8 cellular contexts compared by ENCODE assay signal in the genomic region with DNA sequence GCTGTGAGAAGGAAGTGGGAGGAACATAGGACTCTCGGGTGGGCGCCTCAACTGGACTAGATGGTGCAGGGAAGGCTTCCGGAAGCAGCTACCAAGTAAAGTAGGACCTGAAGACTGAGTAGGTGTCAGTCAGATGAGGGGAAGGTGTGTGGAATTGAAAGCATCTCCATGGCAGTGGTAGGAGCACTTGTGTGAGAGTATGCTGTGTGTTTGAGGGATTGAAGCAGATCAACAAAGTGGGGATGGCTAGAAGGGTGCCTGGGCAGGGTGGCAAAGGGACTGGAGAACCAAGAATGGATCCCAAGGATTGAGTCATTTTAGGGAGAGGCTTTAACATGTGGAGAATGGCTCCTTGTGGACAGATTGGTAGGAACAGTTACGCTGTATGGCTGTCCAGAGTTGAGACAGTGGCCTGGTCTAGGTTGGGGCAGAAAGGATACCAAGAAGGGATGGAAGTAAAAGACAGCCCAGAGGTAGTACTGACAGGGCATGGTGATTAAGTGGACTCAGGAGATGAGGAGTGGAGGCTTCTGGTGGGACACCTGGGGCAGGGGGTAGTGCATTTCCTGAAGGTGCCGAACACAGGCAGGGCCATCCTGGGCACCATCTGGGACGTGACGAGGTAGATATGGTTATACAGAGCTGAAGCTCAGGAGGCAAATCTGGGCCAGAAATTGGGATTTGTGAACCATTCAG. TPM values are rescaled to one million over a fixed set of nuclear protein-coding genes. Genes with fewer than 3 reads are reported as not detected.
DNase-seq lines count a peak whose midpoint lies in the region; ATAC-seq, FAIRE-seq and TF ChIP-seq lines count a peak whose summit lies in the region.

No MANE protein-coding gene starts in this region.

- FAIRE-seq in HTR-8/SVneo (lab: Jason Lieb, UNC) = no peak

- no peak for TF ChIP-seq CTCF in kidney epithelial cell (IDR thresholded peaks at IDR 0.05; ENCODE audit: insufficient read depth, low read length, poor library complexity, severe bottlenecking)

- peak overlapping the region; percentile 68 for H3K4me3 ChIP-seq in kidney epithelial cell (ENCODE audit: low read depth, low read length)

- H3K4me1 Mint-ChIP-seq in activated CD4-positive, alpha-beta T cell treated with anti-CD3 and anti-CD28 coated beads, Interleukin-2, amount 10 ng/mL, durations not matched to agents 24 days and 14 days = peaks cover 27% of the 10 kb centered on the region

- no peaks in the 10 kb centered on the region for H3K27me3 Mint-ChIP-seq in activated CD4-positive, alpha-beta T cell treated with anti-CD3 and anti-CD28 coated beads, Interleukin-2, amount 10 ng/mL, durations not matched to agents 24 days and 14 days

- no peak for DNase-seq in activated CD4-positive, alpha-beta T cell treated with anti-CD3 and anti-CD28 coated beads, Interleukin-2, amount 10 ng/mL, durations not matched to agents 24 days and 14 days
- no peak for DNase-seq in activated CD4-positive, alpha-beta T cell treated with anti-CD3 and anti-CD28 coated beads for 48 hours
- no peak for DNase-seq in activated naive CD4-positive, alpha-beta T cell treated with anti-CD3 and anti-CD28 coated beads, Interleukin-2, amount 50 U/mL, for 72 hours (ENCODE audit: low spot score in 2 of 2)
- no peak for DNase-seq in kidney epithelial cell (ENCODE audit: low read depth)
- DNase-seq in HTR-8/SVneo (ENCODE audit: insufficient read length, low spot score) = no peak
- no peak for DNase-seq in NOMO-1 treated with DMSO at 0.1 percent for 48 hours (lab: John Stamatoyannopoulos, UW; ENCODE audit: unreplicated experiment)

- H3K36me3 ChIP-seq in kidney epithelial cell (ENCODE audit: control insufficient read depth, insufficient read depth, low read length) = no peaks in the 10 kb centered on the region

- intact Hi-C loops in activated CD4-positive, alpha-beta T cell treated with anti-CD3 and anti-CD28 coated beads, Interleukin-2, amount 10 ng/mL, durations not matched to agents 24 days and 14 days (cut with micrococcal nuclease) = loop anchor here (2.0 to 10.0 kb wide), 3 partner anchors 81 to 357 kb away; partner anchors contain the start of genes ALAS1 and STIMATE

- no peak for ATAC-seq in activated naive CD4-positive, alpha-beta T cell treated with anti-CD3 and anti-CD28 coated beads, Interleukin-2, amount 50 U/mL, for 72 hours
- no peak for ATAC-seq in HG03354 (IDR thresholded peaks at IDR 0.05; ENCODE audit: poor library complexity, severe bottlenecking, unreplicated experiment)

- peak overlapping the region; percentile 73 for H3K27ac ChIP-seq in temporal lobe (ENCODE audit: low read depth, low read length)

- H3K36me3 Mint-ChIP-seq in activated CD4-positive, alpha-beta T cell treated with anti-CD3 and anti-CD28 coated beads, Interleukin-2, amount 10 ng/mL, durations not matched to agents 24 days and 14 days (ENCODE audit: low read depth) = peaks cover 30% of the 10 kb centered on the region
- H3K36me3 Mint-ChIP-seq in activated naive CD4-positive, alpha-beta T cell treated with anti-CD3 and anti-CD28 coated beads, Interleukin-2, amount 50 U/mL, for 72 hours = peaks cover 31 to 36% of the 10 kb centered on the region in 2 donors

- peak overlapping the region; percentile 100 for H3K27ac Mint-ChIP-seq in activated CD4-positive, alpha-beta T cell treated with anti-CD3 and anti-CD28 coated beads, Interleukin-2, amount 10 ng/mL, durations not matched to agents 24 days and 14 days
- H3K27ac Mint-ChIP-seq in activated naive CD4-positive, alpha-beta T cell treated with anti-CD3 and anti-CD28 coated beads, Interleukin-2, amount 50 U/mL, for 72 hours = peak overlapping the region; percentile 93 to 99

- H3K9me3 Mint-ChIP-seq in activated CD4-positive, alpha-beta T cell treated with anti-CD3 and anti-CD28 coated beads, Interleukin-2, amount 10 ng/mL, durations not matched to agents 24 days and 14 days = peaks cover 7% of the 10 kb centered on the region
- H3K9me3 Mint-ChIP-seq in activated naive CD4-positive, alpha-beta T cell treated with anti-CD3 and anti-CD28 coated beads, Interleukin-2, amount 50 U/mL, for 72 hours = peaks cover 0 to 5% of the 10 kb centered on the region in 2 donors

- no peaks in the 10 kb centered on the region for H3K27me3 ChIP-seq in kidney epithelial cell (ENCODE audit: control insufficient read depth, insufficient read depth, low read length)

- peak overlapping the region; percentile 98 for H3K4me3 Mint-ChIP-seq in activated CD4-positive, alpha-beta T cell treated with anti-CD3 and anti-CD28 coated beads, Interleukin-2, amount 10 ng/mL, durations not matched to agents 24 days and 14 days

RNA-seq across cellular contexts. Expression of gene UQCC5, which starts 1.5 kb away (rescaled TPM):
- total RNA-seq in activated CD4-positive, alpha-beta T cell treated with anti-CD3 and anti-CD28 coated beads, Interleukin-2, amount 10 ng/mL, durations not matched to agents 24 days and 14 days = 13.8 TPM in 2 replicates
- total RNA-seq in activated naive CD4-positive, alpha-beta T cell treated with anti-CD3 and anti-CD28 coated beads, Interleukin-2, amount 50 U/mL, for 72 hours = 10 to 100 TPM; 14.1 to 16.8 TPM
- total RNA-seq in kidney epithelial cell = 0.75 and 97.6 TPM in 2 replicates
- 1.2 TPM for total RNA-seq in temporal lobe

RNA-seq across cellular contexts. Expression of gene NT5DC2, which starts 4.2 kb away (rescaled TPM):
- total RNA-seq in activated CD4-positive, alpha-beta T cell treated with anti-CD3 and anti-CD28 coated beads, Interleukin-2, amount 10 ng/mL, durations not matched to agents 24 days and 14 days = 75.6 and 76.9 TPM in 2 replicates
- total RNA-seq in activated naive CD4-positive, alpha-beta T cell treated with anti-CD3 and anti-CD28 coated beads, Interleukin-2, amount 50 U/mL, for 72 hours = 10 to 100 TPM; 26.5 to 30.6 TPM
- 192 and 223 TPM in 2 replicates for total RNA-seq in kidney epithelial cell
- 52.1 TPM for total RNA-seq in temporal lobe

RNA-seq across cellular contexts. Expression of gene STAB1, which starts 42.7 kb away (rescaled TPM):
- 0.07 TPM in 1 of 2 replicates, not detected in the other for total RNA-seq in activated CD4-positive, alpha-beta T cell treated with anti-CD3 and anti-CD28 coated beads, Interleukin-2, amount 10 ng/mL, durations not matched to agents 24 days and 14 days
- under 1 TPM in 1 of 2 donors, not detected in 1; 0.36 TPM for total RNA-seq in activated naive CD4-positive, alpha-beta T cell treated with anti-CD3 and anti-CD28 coated beads, Interleukin-2, amount 50 U/mL, for 72 hours
- total RNA-seq in kidney epithelial cell (0.42 and 1.1 TPM in 2 replicates), temporal lobe (5.9 TPM)
